Comparison of ENCODE assay signal across 33 cellular contexts in the genomic region with DNA sequence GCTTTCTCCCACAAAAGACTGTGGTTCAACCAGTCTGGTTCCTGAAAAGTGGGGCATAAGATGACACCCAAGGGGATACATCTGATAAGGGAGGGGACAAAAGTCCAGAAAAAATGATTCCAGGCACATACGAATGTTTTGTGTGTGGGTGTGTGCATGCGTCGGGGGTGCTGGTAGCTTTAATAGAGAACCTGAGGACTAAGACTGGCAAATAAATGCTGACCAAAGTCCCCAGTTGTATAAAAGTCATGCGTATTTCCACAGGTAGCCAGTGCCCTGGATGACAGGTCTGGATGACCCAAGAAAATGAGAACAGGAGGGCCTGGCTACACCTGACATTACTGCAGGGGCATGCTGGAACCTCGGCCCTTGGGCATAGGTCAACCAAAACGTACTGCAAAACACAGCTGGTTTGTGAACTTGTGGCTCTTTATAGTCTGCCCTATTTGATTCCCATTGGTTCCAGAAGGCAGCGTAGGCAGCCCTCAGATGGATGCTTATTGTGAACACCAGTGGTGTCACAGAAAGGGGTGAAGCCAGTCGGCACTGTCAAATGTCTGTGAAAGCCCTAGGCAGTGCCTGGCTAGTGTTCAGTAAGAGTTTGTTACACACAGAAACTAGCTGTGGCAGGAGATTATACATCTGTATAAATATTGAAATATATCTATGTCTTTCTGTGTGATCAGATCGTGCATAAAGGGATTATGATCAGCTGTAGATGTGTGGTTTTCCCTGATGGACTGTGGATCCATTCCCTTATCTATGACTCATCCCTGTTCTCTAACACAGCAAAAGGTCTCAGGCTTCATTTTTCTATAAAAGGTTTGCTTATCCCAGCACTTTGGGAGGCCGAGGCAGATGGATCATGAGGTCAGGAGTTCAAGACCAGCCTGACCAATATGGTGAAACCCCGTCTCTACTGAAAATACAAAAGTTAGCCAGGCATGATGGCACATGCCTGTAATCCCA.
"Had no signal": no experiment of that assay in that cellular context is flagged by ENCODE, and none has a peak within 500 bp of the region (broad histone marks: within the 10 kb centered on the region; RNA-seq: fewer than 3 reads in every experiment).

No MANE protein-coding gene starts in this region.

- H3K27ac Mint-ChIP-seq: activated B cell treated with CpG ODN at 0.5 μM for 24 hours; activated CD8-positive, alpha-beta T cell treated with anti-CD3 and anti-CD28 coated beads for 36 hours; activated naive CD4-positive, alpha-beta T cell treated with anti-CD3 and anti-CD28 coated beads for 36 hours; activated naive CD4-positive, alpha-beta T cell treated with anti-CD3 and anti-CD28 coated beads, Interleukin-2, amount 50 U/mL, for 72 hours; activated T-cell treated with anti-CD3 and anti-CD28 coated beads, Interleukin-2, amount 50 U/mL, for 72 hours; activated T-helper 2 cell treated with anti-CD3 and anti-CD28 coated beads, Interferon-gamma antibody, Interleukin-2, Interleukin-4, amounts not matched to agents 10 μg/mL and 5 μg/mL and 100 μg/mL, durations not matched to agents 14 hours and 24 hours and 36 hours had no signal

- H3K4me1 ChIP-seq: adrenal gland, body of pancreas, breast epithelium had no signal

- H3K27me3 ChIP-seq: adrenal gland, body of pancreas, breast epithelium had no signal

- H3K36me3 ChIP-seq: adrenal gland, breast epithelium had no signal

- H3K27ac ChIP-seq: adrenal gland, body of pancreas, breast epithelium, RWPE1 had no signal

- H3K4me3 ChIP-seq: adrenal gland, body of pancreas, breast epithelium had no signal

- ATAC-seq: activated CD8-positive, alpha-beta T cell treated with anti-CD3 and anti-CD28 coated beads for 36 hours; activated naive CD4-positive, alpha-beta T cell treated with anti-CD3 and anti-CD28 coated beads, Interleukin-2, amount 50 U/mL, for 72 hours; activated T-cell treated with anti-CD3 and anti-CD28 coated beads, Interleukin-2, amount 50 U/mL, for 72 hours; body of pancreas; Panc1; Right ventricle myocardium inferior; SK-N-SH treated with all-trans-retinoic acid at 6 μM for 48 hours had no signal

- H3K4me3 Mint-ChIP-seq: activated B cell treated with CpG ODN at 0.5 μM for 24 hours; activated CD8-positive, alpha-beta T cell treated with anti-CD3 and anti-CD28 coated beads for 36 hours; activated naive CD4-positive, alpha-beta T cell treated with anti-CD3 and anti-CD28 coated beads for 36 hours; activated T-cell treated with anti-CD3 and anti-CD28 coated beads, Interleukin-2, amount 50 U/mL, for 72 hours had no signal

- H3K9me3 Mint-ChIP-seq: activated B cell treated with CpG ODN at 0.5 μM for 24 hours; activated CD8-positive, alpha-beta T cell treated with anti-CD3 and anti-CD28 coated beads for 36 hours; activated naive CD4-positive, alpha-beta T cell treated with anti-CD3 and anti-CD28 coated beads for 36 hours; activated naive CD4-positive, alpha-beta T cell treated with anti-CD3 and anti-CD28 coated beads, Interleukin-2, amount 50 U/mL, for 72 hours; activated T-cell treated with anti-CD3 and anti-CD28 coated beads, Interleukin-2, amount 50 U/mL, for 72 hours; activated T-helper 2 cell treated with anti-CD3 and anti-CD28 coated beads, Interferon-gamma antibody, Interleukin-2, Interleukin-4, amounts not matched to agents 10 μg/mL and 5 μg/mL and 100 μg/mL, durations not matched to agents 14 hours and 24 hours and 36 hours had no signal

- DNase-seq: activated B cell treated with CpG ODN at 0.5 μM for 24 hours; activated CD4-positive, alpha-beta T cell treated with anti-CD3 and anti-CD28 coated beads for 4 hours; activated CD4-positive, CD25-positive, alpha-beta regulatory T cell treated with anti-CD3 and anti-CD28 coated beads, Interleukin-2, amount 50 U/mL, for 72 hours; activated CD8-positive, alpha-beta T cell treated with anti-CD3 and anti-CD28 coated beads for 36 hours; activated gamma-delta T cell treated with Interleukin-2 at 50 U/mL for 16 hours; activated naive CD4-positive, alpha-beta T cell treated with anti-CD3 and anti-CD28 coated beads for 36 hours; activated T-cell treated with anti-CD3 and anti-CD28 coated beads, Interleukin-2, amount 50 U/mL, for 1 hour; activated T-cell treated with anti-CD3 and anti-CD28 coated beads, Interleukin-2, amount 50 U/mL, for 72 hours; adrenal gland; body of pancreas; caudate nucleus; cerebellar nuclear complex; NCI-H1105; NCI-H1417 treated with DMSO at 0.1 percent for 48 hours; NCI-H187 treated with DMSO at 0.1 percent for 48 hours; NCI-H2081; NCI-H2171 treated with DMSO at 0.1 percent for 48 hours; NCI-H226; NCI-H446 treated with DMSO at 0.1 percent for 48 hours; NCI-H524; NCI-H69; SIG-M5; SW 1271; T-helper 1 cell; T-helper 2 cell; T-helper 9 cell had no signal

- H3K9me3 ChIP-seq: adrenal gland, body of pancreas, breast epithelium had no signal

- H3K4me1 Mint-ChIP-seq: activated B cell treated with CpG ODN at 0.5 μM for 24 hours had no signal
